1 cellular context compared by ENCODE assay signal in the genomic region with DNA sequence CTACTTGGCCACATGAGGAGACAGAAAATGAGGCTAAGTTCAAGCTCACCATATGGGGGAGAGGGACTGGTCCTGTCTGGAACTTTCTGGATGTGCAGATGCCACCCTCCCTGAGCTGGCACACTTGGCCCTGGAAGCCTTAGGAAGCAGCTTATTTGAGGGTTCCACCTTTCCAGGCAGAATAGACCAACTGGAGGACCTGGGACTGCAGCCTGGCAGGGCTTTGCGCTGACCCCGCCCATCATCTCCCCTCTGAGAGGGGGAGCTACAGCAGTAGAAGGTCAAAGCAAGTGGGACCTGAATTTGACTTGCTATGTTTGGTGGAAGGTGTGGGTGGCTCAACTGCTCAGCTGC.
TF ChIP-seq lines count a peak whose summit lies in the region.

No MANE protein-coding gene starts in this region.

TF ChIP-seq in IMR-90, 13 proteins besides CTCF, POLR2A, EP300 and RAD21 (continued from another document):
- TF ChIP-seq, protein P1, sequence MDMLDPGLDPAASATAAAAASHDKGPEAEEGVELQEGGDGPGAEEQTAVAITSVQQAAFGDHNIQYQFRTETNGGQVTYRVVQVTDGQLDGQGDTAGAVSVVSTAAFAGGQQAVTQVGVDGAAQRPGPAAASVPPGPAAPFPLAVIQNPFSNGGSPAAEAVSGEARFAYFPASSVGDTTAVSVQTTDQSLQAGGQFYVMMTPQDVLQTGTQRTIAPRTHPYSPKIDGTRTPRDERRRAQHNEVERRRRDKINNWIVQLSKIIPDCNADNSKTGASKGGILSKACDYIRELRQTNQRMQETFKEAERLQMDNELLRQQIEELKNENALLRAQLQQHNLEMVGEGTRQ (IDR thresholded peaks at IDR 0.05; ENCODE audit: low read depth, low read length), result no peak
- TF ChIP-seq SMC3 (IDR thresholded peaks at IDR 0.05; ENCODE audit: low read depth, low read length) (no peak), RFX5 (IDR thresholded peaks at IDR 0.05; ENCODE audit: low read depth, low read length) (no peak), NFE2L2 (IDR thresholded peaks at IDR 0.05; ENCODE audit: low read depth, low read length) (no peak)
